ENCODE assay signal across 9 cellular contexts in the genomic region with DNA sequence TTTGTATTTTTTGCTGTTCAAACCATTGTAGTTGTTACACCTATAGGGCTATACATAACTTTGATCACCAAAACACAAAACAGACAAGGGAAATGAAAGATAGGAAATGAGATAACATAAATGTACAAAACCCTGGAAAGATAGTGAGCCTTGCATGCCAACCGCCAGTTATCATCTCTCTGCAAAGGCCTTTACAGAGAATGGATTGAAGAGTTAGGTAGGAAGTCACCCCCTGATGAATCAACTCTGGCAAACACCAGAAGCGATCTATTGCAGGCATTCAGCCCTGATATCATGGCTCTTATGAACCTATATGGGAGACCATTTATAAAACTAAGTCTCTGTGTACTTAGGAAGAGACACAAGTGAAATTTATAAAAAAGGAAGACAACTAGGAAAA.
"Had no signal": no experiment of that assay in that cellular context is flagged by ENCODE, and none has a peak within 500 bp of the region (broad histone marks: within the 10 kb centered on the region; RNA-seq: fewer than 3 reads in every experiment).

No MANE protein-coding gene starts in this region.

- H3K4me3 ChIP-seq: GM23248, GM23338, HAP-1 had no signal

- H3K4me1 ChIP-seq: HAP-1 had no signal

- H2AFZ ChIP-seq: GM23248, GM23338 had no signal

- H3K9ac ChIP-seq: GM23248 had no signal

- H3K4me3 Mint-ChIP-seq: GM23338, H9, HFFc6 had no signal

- H3K36me3 ChIP-seq: HAP-1 had no signal

- H3K4me1 Mint-ChIP-seq: GM23338, H9 had no signal

- H3K9me3 Mint-ChIP-seq: GM23338, H9 had no signal

- H3K9me3 ChIP-seq: HAP-1 had no signal

- H3K27ac ChIP-seq: GM23248 had no signal

- DNase-seq: GM23248, GOT3, H7, H9, HCEC 1CT, HFFc6 had no signal

- H3K27ac Mint-ChIP-seq: GM23338, HFFc6 had no signal

- ATAC-seq: GM23338, HCT116 had no signal

- H3K4me2 ChIP-seq: GM23338 had no signal
